24 cellular contexts compared by ENCODE assay signal in the genomic region with DNA sequence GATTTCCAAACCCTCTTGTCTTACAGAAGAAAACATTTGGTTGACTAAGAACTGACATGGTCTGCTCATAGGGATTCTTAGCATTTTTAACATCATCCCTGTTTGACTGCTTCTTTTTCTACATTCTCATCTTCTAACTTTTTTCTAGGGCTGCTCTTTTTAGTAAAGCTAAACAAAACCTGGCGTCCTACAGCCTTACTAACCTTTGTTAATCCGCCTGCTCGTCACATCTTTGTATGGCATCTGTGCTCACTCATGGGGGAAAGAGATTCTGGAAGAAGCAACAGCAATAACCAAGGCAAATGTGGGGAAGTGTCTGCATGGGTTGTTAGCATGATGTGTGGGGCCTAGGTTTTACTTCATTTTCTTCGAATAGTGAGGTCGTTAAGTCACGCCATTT.
A peak's percentile ranks its signal among the peaks of the same experiment; 100 is the strongest.
DNase-seq lines count a peak whose midpoint lies in the region; ATAC-seq, FAIRE-seq and TF ChIP-seq lines count a peak whose summit lies in the region.
"Had no signal": no experiment of that assay in that cellular context is flagged by ENCODE, and none has a peak within 500 bp of the region (broad histone marks: within the 10 kb centered on the region; RNA-seq: fewer than 3 reads in every experiment).

No MANE protein-coding gene starts in this region.

- peaks cover 0 to 1% of the 10 kb centered on the region in 2 experiments for H4K20me1 ChIP-seq in H1 (replicated peaks in 1 of 2; ENCODE audit: control insufficient read depth in 1 of 2, insufficient read depth in 2 of 2, low read length in 2 of 2)
- peaks cover 22% of the 10 kb centered on the region for H4K20me1 ChIP-seq in neural progenitor cell (ENCODE audit: low read depth)
- H4K20me1 ChIP-seq: BLaER1 had no signal

- H3K4ac ChIP-seq in H1 (replicated peaks; ENCODE audit: insufficient read length, low read depth, low read length): peak overlapping the region; percentile 75

- TF ChIP-seq POLR2A in H1 (IDR thresholded peaks at IDR 0.05; ENCODE audit: control extremely low read depth in 1 of 2, low read depth in 2 of 2, low read length in 2 of 2) (no peak), GM12892 (IDR thresholded peaks at IDR 0.05; ENCODE audit: low read depth, low read length) (no peak)

- H3K79me2 ChIP-seq in H1 (ENCODE audit: control insufficient read depth in 1 of 2, insufficient read depth in 2 of 2, low read length in 2 of 2): no peaks in the 10 kb centered on the region
- peaks cover 11% of the 10 kb centered on the region for H3K79me2 ChIP-seq in neural progenitor cell (ENCODE audit: low read depth)

- intact Hi-C loops in Right ventricle myocardium superior (cut with DNase I): no loop called here

- peaks cover 36% of the 10 kb centered on the region for H3K4me1 Mint-ChIP-seq in neural progenitor cell
- H3K4me1 Mint-ChIP-seq in naive thymus-derived CD8-positive, alpha-beta T cell: peaks cover 0 to 2% (median 0%) of the 10 kb centered on the region in 4 donors

- H3K36me3 Mint-ChIP-seq in neural progenitor cell: peaks cover 33% of the 10 kb centered on the region
- peaks cover 7 to 24% (median 13%) of the 10 kb centered on the region in 3 donors for H3K36me3 Mint-ChIP-seq in naive thymus-derived CD8-positive, alpha-beta T cell

- CTCF ChIA-PET in H1 (lab: Charles Lee; ENCODE audit: partially characterized antibody): interaction anchor here (0.7 kb wide), 1 partner anchor 37 kb away, joined by 3 read pairs; no protein-coding TSS in a partner anchor

- no peak for FAIRE-seq in H1 (lab: Jason Lieb, UNC)
- no peak for FAIRE-seq in GM12892 (lab: Jason Lieb, UNC)
- FAIRE-seq in RCC 7860 (lab: Jason Lieb, UNC): no peak
- FAIRE-seq: GM12891, GM18507 had no signal

- H2BK20ac ChIP-seq in H1 (ENCODE audit: low read length): no peak overlapping the region

- WGBS in H1 (ENCODE audit: extremely low coverage in 1 of 2, insufficient coverage in 1 of 2, insufficient read length in 1 of 2, insufficient replicate concordance in 2 of 2, low coverage in 1 of 2, low lambda C conversion rate in 2 of 2, missing lambda C conversion rate in 1 of 2), 2 experiments: 82% methylated on average over 6 of the region's 6 CpGs; no CpG with 5 or more reads in 1 of the 2 experiments

- TF ChIP-seq RAD21 in H1 (IDR thresholded peaks at IDR 0.05 in 1 of 2, conservative IDR thresholded peaks at IDR 0.05 in 1 of 2; ENCODE audit: low read depth in 2 of 2, low read length in 2 of 2): no peak

- no peak overlapping the region; the same call in 1 of the 2 replicates for H2BK12ac ChIP-seq in H1 (ENCODE audit: low read depth, low read length)

- no peaks in the 10 kb centered on the region for H3K23me2 ChIP-seq in H1 (ENCODE audit: low read depth, low read length)

- no peaks in the 10 kb centered on the region for H3K9me3 Mint-ChIP-seq in neural progenitor cell
- no peaks in the 10 kb centered on the region for H3K9me3 Mint-ChIP-seq in naive thymus-derived CD8-positive, alpha-beta T cell
- H3K9me3 Mint-ChIP-seq: CD4-positive, alpha-beta T cell had no signal

- H3K9me3 ChIP-seq in cardiac muscle cell (ENCODE audit: low read depth) (no peaks in the 10 kb centered on the region), H1 (ENCODE audit: insufficient read depth in 2 of 2, low read depth in 1 of 2, low read length in 1 of 2) (no peaks in the 10 kb centered on the region), neural progenitor cell (ENCODE audit: low read depth) (no peaks in the 10 kb centered on the region)
- H3K9me3 ChIP-seq: BLaER1 had no signal

- no peak for TF ChIP-seq EP300 in H1 (IDR thresholded peaks at IDR 0.05; ENCODE audit: borderline replicate concordance in 1 of 2, low read depth in 2 of 2, low read length in 2 of 2)

- H3K27ac ChIP-seq in cardiac muscle cell (peak overlapping the region; percentile 49), H1 (ENCODE audit: low read depth, low read length) (no peak overlapping the region), neural progenitor cell (peak overlapping the region; percentile 6)
- H3K27ac ChIP-seq: 22Rv1, BLaER1 had no signal

- no peaks in the 10 kb centered on the region for H3K27me3 ChIP-seq in cardiac muscle cell
- H3K27me3 ChIP-seq in H1 (replicated peaks in 1 of 4; ENCODE audit: control insufficient read depth in 3 of 4, extremely low read depth in 1 of 4, insufficient read depth in 3 of 4, low read length in 3 of 4): no peaks in the 10 kb centered on the region
- no peaks in the 10 kb centered on the region for H3K27me3 ChIP-seq in neural progenitor cell
- H3K27me3 ChIP-seq: BLaER1 had no signal

- no peak overlapping the region for H4K8ac ChIP-seq in H1 (ENCODE audit: extremely low read depth, insufficient read depth, low read length)

- no peaks in the 10 kb centered on the region for H3K27me3 Mint-ChIP-seq in neural progenitor cell (ENCODE audit: insufficient read depth, low read depth)
- no peaks in the 10 kb centered on the region for H3K27me3 Mint-ChIP-seq in naive thymus-derived CD8-positive, alpha-beta T cell
- H3K27me3 Mint-ChIP-seq: CD4-positive, alpha-beta T cell had no signal

- H2AK5ac ChIP-seq in H1 (ENCODE audit: low read depth, low read length): no peak overlapping the region

- peaks cover 49% of the 10 kb centered on the region for H3K36me3 ChIP-seq in cardiac muscle cell
- H3K36me3 ChIP-seq in H1 (ENCODE audit: control insufficient read depth in 2 of 4, insufficient read depth in 4 of 4, low read length in 3 of 4): peaks cover 4 to 37% (median 15%) of the 10 kb centered on the region in 4 experiments; a peak in 5 of 8 replicates
- H3K36me3 ChIP-seq in neural progenitor cell: no peaks in the 10 kb centered on the region

- no peak overlapping the region for H2AFZ ChIP-seq in H1 (ENCODE audit: low read length)
- no peak overlapping the region for H2AFZ ChIP-seq in neural progenitor cell (replicated peaks)

- H3K23ac ChIP-seq in H1 (ENCODE audit: insufficient read length): no peak overlapping the region

- peaks cover 15% of the 10 kb centered on the region for H3F3A ChIP-seq in neural progenitor cell (ENCODE audit: low read depth)

- H4K5ac ChIP-seq in H1 (ENCODE audit: insufficient read length, low read depth, low read length): no peak overlapping the region

- H3K56ac ChIP-seq in H1 (replicated peaks; ENCODE audit: insufficient read length, low read depth, low read length): no peak overlapping the region

- POLR2A ChIA-PET in H1 (lab: Charles Lee; ENCODE audit: partially characterized antibody): interaction anchor here (1.2 kb wide), 1 partner anchor 11 kb away, joined by 3 read pairs; no protein-coding TSS in a partner anchor
- POLR2A ChIA-PET in naive thymus-derived CD8-positive, alpha-beta T cell (lab: Charles Lee): no interaction called here

- no peak overlapping the region for H2BK120ac ChIP-seq in H1 (replicated peaks; ENCODE audit: low read depth, low read length)

- H3K4me3 Mint-ChIP-seq in neural progenitor cell: no peak overlapping the region
- no peak overlapping the region for H3K4me3 Mint-ChIP-seq in naive thymus-derived CD8-positive, alpha-beta T cell
- H3K4me3 Mint-ChIP-seq: CD4-positive, alpha-beta T cell had no signal

- no peak for ATAC-seq in Right ventricle myocardium superior (ENCODE audit: poor library complexity)
- no peak for ATAC-seq in naive thymus-derived CD8-positive, alpha-beta T cell
- ATAC-seq: Right ventricle myocardium inferior had no signal

- H3K4me2 ChIP-seq in H1 (ENCODE audit: insufficient read depth in 1 of 2, low read depth in 2 of 2, low read length in 2 of 2) (no peak overlapping the region), neural progenitor cell (peak overlapping the region; percentile 34)
- H3K4me2 ChIP-seq: BLaER1 had no signal

- no peaks in the 10 kb centered on the region for H3K79me1 ChIP-seq in H1 (ENCODE audit: low read depth, low read length)

- TF ChIP-seq CTCF in cardiac muscle cell (IDR thresholded peaks at IDR 0.05; ENCODE audit: low read depth, low read length) (no peak), H1 (IDR thresholded peaks at IDR 0.05; ENCODE audit: control extremely low read depth in 1 of 3, insufficient read depth in 1 of 3, low read depth in 1 of 3, low read length in 3 of 3) (no peak), neural progenitor cell (IDR thresholded peaks at IDR 0.05) (no peak)

- H3K9ac ChIP-seq in H1 (replicated peaks in 1 of 4; ENCODE audit: extremely low read depth in 1 of 4, low read depth in 3 of 4, low read length in 3 of 4) (no peak overlapping the region), neural progenitor cell (peak overlapping the region; percentile 7)
- H3K9ac ChIP-seq: BLaER1 had no signal

- H2BK5ac ChIP-seq in H1 (ENCODE audit: low read depth, low read length): no peak overlapping the region

- H3K4me1 ChIP-seq in cardiac muscle cell (ENCODE audit: low read depth): no peaks in the 10 kb centered on the region
- no peaks in the 10 kb centered on the region for H3K4me1 ChIP-seq in H1 (replicated peaks in 1 of 4; ENCODE audit: control insufficient read depth in 3 of 4, insufficient read depth in 4 of 4, low read length in 3 of 4)
- peaks cover 25% of the 10 kb centered on the region for H3K4me1 ChIP-seq in neural progenitor cell
- H3K4me1 ChIP-seq: BLaER1 had no signal

- H2BK15ac ChIP-seq in H1 (ENCODE audit: low read length): no peak overlapping the region

- no peak overlapping the region for H3K4me3 ChIP-seq in cardiac muscle cell
- no peak overlapping the region for H3K4me3 ChIP-seq in H1 (ENCODE audit: extremely low read depth in 1 of 4, insufficient read depth in 2 of 4, low read depth in 3 of 4, low read length in 4 of 4)
- H3K4me3 ChIP-seq in neural progenitor cell: no peak overlapping the region
- H3K4me3 ChIP-seq: BLaER1 had no signal

- DNase-seq in cardiac muscle cell (ENCODE audit: low read depth in 1 of 2, low spot score in 1 of 2): no peak
- DNase-seq in Right ventricle myocardium superior: no peak
- DNase-seq in H1 (ENCODE audit: low read depth in 1 of 2, low spot score in 2 of 2): no peak
- DNase-seq in neural progenitor cell (ENCODE audit: low spot score): peak; percentile 51
- no peak for DNase-seq in GM12892 (ENCODE audit: insufficient read length)
- DNase-seq in RCC 7860 (ENCODE audit: low spot score): no peak
- DNase-seq in naive thymus-derived CD8-positive, alpha-beta T cell: no peak
- DNase-seq in NOMO-1 (lab: John Stamatoyannopoulos, UW; ENCODE audit: unreplicated experiment in 2 of 2): no peak
- DNase-seq: ACHN; CD4-positive, alpha-beta T cell; COR-L47; DMS79 treated with DMSO at 0.1 percent for 48 hours; Karpas-422; NCI-H1694 treated with DMSO at 0.1 percent for 48 hours; NCI-H2081 treated with DMSO at 0.1 percent for 48 hours; NCI-H2171 treated with DMSO at 0.1 percent for 48 hours; NCI-H446; NCI-H526; OCI-M1 had no signal

- H3K18ac ChIP-seq in H1 (ENCODE audit: extremely low read depth, low read length): no peak overlapping the region

- peak overlapping the region; percentile 30 for H3K27ac Mint-ChIP-seq in neural progenitor cell
- no peak overlapping the region for H3K27ac Mint-ChIP-seq in naive thymus-derived CD8-positive, alpha-beta T cell
- H3K27ac Mint-ChIP-seq: CD4-positive, alpha-beta T cell had no signal

- no peak overlapping the region for H4K91ac ChIP-seq in H1 (replicated peaks; ENCODE audit: insufficient read length, low read length)

- H3K14ac ChIP-seq in H1 (ENCODE audit: insufficient read length): no peak overlapping the region

TF ChIP-seq in H1, 55 proteins besides CTCF, POLR2A, EP300 and RAD21 (continues in another document):
- TF ChIP-seq CHD1 (IDR thresholded peaks at IDR 0.05; ENCODE audit: low read depth, low read length): no peak
